Comparison of ENCODE assay signal across 16 cellular contexts in genomic region chr4:61277785-61278184, GRCh38.
DNase-seq lines count a peak whose midpoint lies in the region; ATAC-seq and TF ChIP-seq lines count a peak whose summit lies in the region.
"Had no signal": no experiment of that assay in that cellular context is flagged by ENCODE, and none has a peak within 500 bp of the region (broad histone marks: within the 10 kb centered on the region; RNA-seq: fewer than 3 reads in every experiment).

No MANE protein-coding gene starts in this region.

- H3K27me3 Mint-ChIP-seq in nephron (ENCODE audit: low read depth) (no peaks in the 10 kb centered on the region), natural killer cell (ENCODE audit: low read depth in 2 of 2) (no peaks in the 10 kb centered on the region)

- H3K27ac Mint-ChIP-seq in nephron (peak overlapping the region in 2 of 3 experiments; percentile 24 to 69), natural killer cell (no peak overlapping the region)

- H3K36me3 Mint-ChIP-seq in nephron (ENCODE audit: low read depth) (no peaks in the 10 kb centered on the region), natural killer cell (no peaks in the 10 kb centered on the region)

- DNase-seq in NCI-H187 treated with DMSO at 0.1 percent for 48 hours (lab: John Stamatoyannopoulos, UW): peak; percentile 31
- no peak for DNase-seq in NCI-H187 (lab: John Stamatoyannopoulos, UW)
- DNase-seq in NCI-H2081 treated with DMSO at 0.1 percent for 48 hours (lab: John Stamatoyannopoulos, UW): peak; percentile 64
- DNase-seq in astrocyte of the hippocampus (ENCODE audit: low read depth, low spot score): peak; percentile 45
- no peak for DNase-seq in natural killer cell
- DNase-seq in 8988T: no peak
- DNase-seq: anterior cingulate cortex; EL; MM.1S; sigmoid colon; SK-N-SH; stimulated activated CD4-positive, alpha-beta T cell treated with anti-CD3 and anti-CD28 coated beads, Interleukin-2, amount 100 ng/mL, for 48 hours had no signal

- no peaks in the 10 kb centered on the region for H3K9me3 Mint-ChIP-seq in nephron
- peaks cover 0 to 10% of the 10 kb centered on the region in 2 donors for H3K9me3 Mint-ChIP-seq in natural killer cell
- H3K9me3 Mint-ChIP-seq: neural crest cell had no signal

- H3K4me3 Mint-ChIP-seq in nephron: no peak overlapping the region
- no peak overlapping the region for H3K4me3 Mint-ChIP-seq in natural killer cell
- H3K4me3 Mint-ChIP-seq: neural crest cell had no signal

- intact Hi-C loops in natural killer cell (cut with micrococcal nuclease): no loop called here

- TF ChIP-seq CTCF in nephron (IDR thresholded peaks at IDR 0.05; ENCODE audit: unreplicated experiment in 3 of 3) (no peak), natural killer cell (IDR thresholded peaks at IDR 0.05) (no peak)

- H3K4me1 Mint-ChIP-seq in nephron: peaks cover 15% of the 10 kb centered on the region
- H3K4me1 Mint-ChIP-seq in natural killer cell: no peaks in the 10 kb centered on the region

- ATAC-seq in HG03342 (IDR thresholded peaks at IDR 0.05; ENCODE audit: unreplicated experiment): no peak
- no peak for ATAC-seq in natural killer cell
- ATAC-seq: GM12878 had no signal

Comparison
In these comparisons a context has a peak if more than half of its experiments do, and no peak if none do; other contexts are left out.
1. DNase-seq: peak in NCI-H187 treated with DMSO at 0.1 percent for 48 hours (single experiment), NCI-H2081 treated with DMSO at 0.1 percent for 48 hours (single experiment) and astrocyte of the hippocampus (single experiment); none in NCI-H187 (0 of 2), natural killer cell (single experiment) and 8988T (single experiment).
2. H3K27ac Mint-ChIP-seq: peak in nephron (2 of 3); none in natural killer cell (0 of 2).